ENCODE assay signal across 13 cellular contexts in the genomic region with DNA sequence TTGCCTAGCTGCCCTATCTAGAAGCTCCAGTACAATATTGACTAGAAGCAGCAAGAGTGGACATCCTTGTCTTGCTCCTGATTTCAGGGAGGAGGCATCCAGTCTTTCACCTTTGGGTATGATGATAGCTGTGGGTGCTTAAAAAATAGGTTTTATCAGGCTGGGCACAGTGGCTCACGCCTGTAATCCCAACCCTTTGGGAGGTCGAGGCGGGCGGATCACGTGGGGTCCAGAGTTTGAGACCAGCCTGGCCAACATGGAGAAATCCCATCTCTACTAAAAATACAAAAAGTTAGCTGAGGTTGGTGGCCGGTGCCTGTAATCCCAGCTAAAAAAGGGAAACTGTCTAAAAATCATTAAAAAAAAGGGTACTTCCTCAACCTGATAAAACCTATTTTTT. TPM values are rescaled to one million over a fixed set of nuclear protein-coding genes. Genes with fewer than 3 reads are reported as not detected.
DNase-seq lines count a peak whose midpoint lies in the region; ATAC-seq, FAIRE-seq and TF ChIP-seq lines count a peak whose summit lies in the region.
"Had no signal": no experiment of that assay in that cellular context is flagged by ENCODE, and none has a peak within 500 bp of the region (broad histone marks: within the 10 kb centered on the region; RNA-seq: fewer than 3 reads in every experiment).

No MANE protein-coding gene starts in this region.

- BruUV-seq in HepG2 (replicated peaks; lab: Mats Ljungman, UMichigan): no TSS peak

- no peak for FAIRE-seq in HepG2 (lab: Jason Lieb, UNC)
- FAIRE-seq: bronchial epithelial cell, kidney had no signal

- no peaks in the 10 kb centered on the region for H3K27me3 Mint-ChIP-seq in activated CD8-positive, alpha-beta T cell treated with anti-CD3 and anti-CD28 coated beads, Interleukin-2, amount 10 ng/mL, durations not matched to agents 7 days and 5 days (ENCODE audit: low read depth)
- no peaks in the 10 kb centered on the region for H3K27me3 Mint-ChIP-seq in type B pancreatic cell

- H3K4me3 ChIP-seq in HepG2 (replicated peaks in 1 of 3; ENCODE audit: insufficient read depth in 1 of 3, low read depth in 2 of 3, low read length in 3 of 3) (no peak overlapping the region; a peak in 1 of 6 replicates), right lobe of liver (no peak overlapping the region), hepatocyte (no peak overlapping the region)
- H3K4me3 ChIP-seq: SJSA1 had no signal

- CTCF ChIA-PET in HepG2 (lab: Yijun Ruan, JAX; ENCODE audit: low intra/inter-chr PET ratio, low total read pairs): no interaction called here
- CTCF ChIA-PET in activated CD8-positive, alpha-beta T cell treated with anti-CD3 and anti-CD28 coated beads, Interleukin-2, amount 10 ng/mL, durations not matched to agents 7 days and 5 days (lab: Charles Lee): no interaction called here

- DNase-seq in HepG2 (ENCODE audit: low spot score) (no peak), right lobe of liver (no peak), hepatocyte (ENCODE audit: low spot score) (no peak), type B pancreatic cell (ENCODE audit: extremely low spot score, unreplicated experiment) (no peak), DMS 273 (lab: John Stamatoyannopoulos, UW; ENCODE audit: unreplicated experiment) (no peak), ureter (ENCODE audit: low spot score) (no peak), NCI-H2171 (lab: John Stamatoyannopoulos, UW) (no peak)
- DNase-seq in activated CD8-positive, alpha-beta T cell treated with anti-CD3 and anti-CD28 coated beads, Interleukin-2, amount 10 ng/mL, durations not matched to agents 7 days and 5 days: no peak
- DNase-seq: kidney, NCI-H1417 treated with DMSO at 0.1 percent for 48 hours, NCI-H748 treated with DMSO at 0.1 percent for 48 hours had no signal

- TF ChIP-seq EP300 in HepG2 (IDR thresholded peaks at IDR 0.05; ENCODE audit: low read depth in 2 of 2, low read length in 2 of 2): no peak
- no peak for TF ChIP-seq EP300 in HepG2 (CRISPR knock-in tag; IDR thresholded peaks at IDR 0.05; ENCODE audit: borderline replicate concordance)

- H3K4me3 Mint-ChIP-seq in activated CD8-positive, alpha-beta T cell treated with anti-CD3 and anti-CD28 coated beads, Interleukin-2, amount 10 ng/mL, durations not matched to agents 7 days and 5 days: peak overlapping the region; percentile 66
- peak overlapping the region; percentile 80 for H3K4me3 Mint-ChIP-seq in type B pancreatic cell

- H3K4me1 ChIP-seq in HepG2 (ENCODE audit: insufficient read depth, low read length) (peaks cover 40% of the 10 kb centered on the region), right lobe of liver (peaks cover 0 to 25% (median 8%) of the 10 kb centered on the region in 4 donors), hepatocyte (ENCODE audit: insufficient read depth) (peaks cover 20% of the 10 kb centered on the region)

- H3K79me2 ChIP-seq in HepG2 (ENCODE audit: insufficient read depth, low read length) (peaks cover 39% of the 10 kb centered on the region), hepatocyte (peaks cover 54% of the 10 kb centered on the region)

- TF ChIP-seq POLR2A in HepG2 (IDR thresholded peaks at IDR 0.05; ENCODE audit: insufficient read depth in 1 of 2, low read depth in 2 of 2, low read length in 2 of 2): no peak
- no peak for TF ChIP-seq POLR2A in right lobe of liver (IDR thresholded peaks at IDR 0.05)

- intact Hi-C loops in HepG2 (cut with micrococcal nuclease; ENCODE audit: unreplicated experiment): no loop called here
- intact Hi-C loops in right lobe of liver (cut with DNase I): loop anchor here in 1 of 2 donors (10.0 kb wide), 1 partner anchor 45 kb away; no protein-coding TSS in a partner anchor

- no peak for TF ChIP-seq RAD21 in HepG2 (CRISPR knock-in tag; IDR thresholded peaks at IDR 0.05)

- 0 out of 2 replicates have a peak, but pooled peaks cover 7% of the 10 kb centered on the region for H3K9me3 ChIP-seq in HepG2 (ENCODE audit: low read length)
- no peaks in the 10 kb centered on the region for H3K9me3 ChIP-seq in right lobe of liver
- peaks cover 5% of the 10 kb centered on the region for H3K9me3 ChIP-seq in hepatocyte (ENCODE audit: low read depth)
- H3K9me3 ChIP-seq: SJSA1 had no signal

- H3K9ac ChIP-seq in HepG2 (ENCODE audit: insufficient read depth, low read depth, low read length): no peak overlapping the region

- ATAC-seq in HepG2 (no peak), right lobe of liver (no peak)
- no peak for ATAC-seq in activated CD8-positive, alpha-beta T cell treated with anti-CD3 and anti-CD28 coated beads, Interleukin-2, amount 10 ng/mL, durations not matched to agents 7 days and 5 days

- H3K27me3 ChIP-seq in HepG2 (ENCODE audit: control insufficient read depth in 1 of 2, insufficient read depth in 2 of 2, low read length in 2 of 2) (no peaks in the 10 kb centered on the region), right lobe of liver (no peaks in the 10 kb centered on the region), hepatocyte (no peaks in the 10 kb centered on the region)
- H3K27me3 ChIP-seq: SJSA1 had no signal

- peaks cover 7% of the 10 kb centered on the region for H3K9me3 Mint-ChIP-seq in activated CD8-positive, alpha-beta T cell treated with anti-CD3 and anti-CD28 coated beads, Interleukin-2, amount 10 ng/mL, durations not matched to agents 7 days and 5 days (ENCODE audit: insufficient read depth)
- peaks cover 9% of the 10 kb centered on the region for H3K9me3 Mint-ChIP-seq in type B pancreatic cell

- H3K36me3 Mint-ChIP-seq in activated CD8-positive, alpha-beta T cell treated with anti-CD3 and anti-CD28 coated beads, Interleukin-2, amount 10 ng/mL, durations not matched to agents 7 days and 5 days (ENCODE audit: low read depth): peaks cover 54% of the 10 kb centered on the region
- H3K36me3 Mint-ChIP-seq in type B pancreatic cell: peaks cover 45% of the 10 kb centered on the region

- H2AFZ ChIP-seq in HepG2 (ENCODE audit: low read length): no peak overlapping the region
- H2AFZ ChIP-seq in hepatocyte: no peak overlapping the region

- in situ Hi-C loops in HepG2 (cut with HindIII; ENCODE audit: extremely low pct_ligation_motif_present, low pct_unique_long_range_greater_than_20kb): no loop called here

- peak overlapping the region; percentile 88 for H3K4me2 ChIP-seq in HepG2 (ENCODE audit: low read depth, low read length)
- H3K4me2 ChIP-seq in hepatocyte: peak overlapping the region; percentile 92

- peaks cover 11% of the 10 kb centered on the region for H4K20me1 ChIP-seq in HepG2 (ENCODE audit: insufficient read depth, low read length)
- H4K20me1 ChIP-seq in hepatocyte (ENCODE audit: insufficient read depth, poor library complexity, severe bottlenecking): peaks cover 22% of the 10 kb centered on the region

- WGBS in HepG2 (ENCODE audit: low lambda C conversion rate): 92% methylated on average over 6 of the region's 6 CpGs
- 71% methylated on average over 1 of the region's 6 CpGs for WGBS in right lobe of liver (ENCODE audit: insufficient coverage, low coverage, low lambda C conversion rate, missing lambda C conversion rate)
- 97% methylated on average over 6 of the region's 6 CpGs for WGBS in hepatocyte (ENCODE audit: low lambda C conversion rate, missing lambda C conversion rate)

- peaks cover 3 to 23% of the 10 kb centered on the region in 2 experiments for H3K36me3 ChIP-seq in HepG2 (replicated peaks in 1 of 2; ENCODE audit: control insufficient read depth in 1 of 2, insufficient read depth in 2 of 2, low read length in 2 of 2)
- peaks cover 0 to 5% (median 0%) of the 10 kb centered on the region in 4 donors for H3K36me3 ChIP-seq in right lobe of liver
- no peaks in the 10 kb centered on the region for H3K36me3 ChIP-seq in hepatocyte (replicated peaks; ENCODE audit: insufficient read depth, low read depth)

- H3K4me1 Mint-ChIP-seq in activated CD8-positive, alpha-beta T cell treated with anti-CD3 and anti-CD28 coated beads, Interleukin-2, amount 10 ng/mL, durations not matched to agents 7 days and 5 days (ENCODE audit: low read depth): peaks cover 37% of the 10 kb centered on the region
- peaks cover 25% of the 10 kb centered on the region for H3K4me1 Mint-ChIP-seq in type B pancreatic cell (ENCODE audit: unreplicated experiment)

- no peaks in the 10 kb centered on the region for H3K9me2 ChIP-seq in hepatocyte (replicated peaks; ENCODE audit: insufficient read depth)

- no peak overlapping the region for H3K27ac Mint-ChIP-seq in activated CD8-positive, alpha-beta T cell treated with anti-CD3 and anti-CD28 coated beads, Interleukin-2, amount 10 ng/mL, durations not matched to agents 7 days and 5 days
- peak overlapping the region; percentile 22 for H3K27ac Mint-ChIP-seq in type B pancreatic cell

- no peak for TF ChIP-seq CTCF in HepG2 (CRISPR knock-in tag; IDR thresholded peaks at IDR 0.05)
- TF ChIP-seq CTCF in right lobe of liver (IDR thresholded peaks at IDR 0.05): no peak
- no peak for TF ChIP-seq CTCF in hepatocyte (IDR thresholded peaks at IDR 0.05; ENCODE audit: poor library complexity)
- no peak for TF ChIP-seq CTCF in type B pancreatic cell (conservative IDR thresholded peaks at IDR 0.05)

- POLR2A ChIA-PET in HepG2 (lab: Yijun Ruan, JAX): no interaction called here
- POLR2A ChIA-PET in activated CD8-positive, alpha-beta T cell treated with anti-CD3 and anti-CD28 coated beads, Interleukin-2, amount 10 ng/mL, durations not matched to agents 7 days and 5 days (lab: Charles Lee): no interaction called here

- no peak overlapping the region for H3K27ac ChIP-seq in HepG2 (ENCODE audit: extremely low read length, insufficient read depth, low read length)
- no peak overlapping the region for H3K27ac ChIP-seq in right lobe of liver
- no peak overlapping the region for H3K27ac ChIP-seq in hepatocyte
- H3K27ac ChIP-seq: SJSA1 had no signal

RNA-seq across cellular contexts. Expression of a gene that starts 2.0 kb away (rescaled TPM):
- 10.2 and 12.4 TPM in 2 replicates for total RNA-seq in HepG2 (2016; rRNA removed; fragmentation: Illumina TruSeq; extraction: Trizol)
- total RNA-seq in HepG2 (2016; cell fraction: cytosol; rRNA removed; fragmentation: Illumina TruSeq; extraction: Trizol; ENCODE audit: low read depth): 177 and 181 TPM in 2 replicates
- 8.9 and 16.6 TPM in 2 replicates for total RNA-seq in HepG2 (2016; cell fraction: insoluble cytoplasmic fraction; rRNA removed; fragmentation: Illumina TruSeq; extraction: Trizol)
- 41.6 and 42.6 TPM in 2 replicates for total RNA-seq in HepG2 (2016; cell fraction: membrane; rRNA removed; fragmentation: Illumina TruSeq; extraction: Trizol)
- total RNA-seq in HepG2 (2016; cell fraction: nucleus; rRNA removed; fragmentation: Illumina TruSeq; extraction: Trizol): 13.3 and 18.1 TPM in 2 replicates
- 3.8 and 4.1 TPM in 2 replicates for polyA plus RNA-seq in HepG2 (2011; rRNA removed)
- polyA plus RNA-seq in HepG2 (2011; cell fraction: cytosol; rRNA removed): 4.6 and 6.9 TPM in 2 replicates
- 5.7 and 6.6 TPM in 2 replicates for polyA plus RNA-seq in HepG2 (2011; cell fraction: nucleus; rRNA removed)
- 6.8 and 8.3 TPM in 2 replicates for polyA plus RNA-seq in HepG2 (2012)
- polyA plus RNA-seq in HepG2 (2016; cell fraction: cytosol; fragmentation: Illumina TruSeq; extraction: Trizol; ENCODE audit: low read depth): 0.67 and 0.97 TPM in 2 replicates
- polyA plus RNA-seq in HepG2 (2016; cell fraction: insoluble cytoplasmic fraction; fragmentation: Illumina TruSeq; extraction: Trizol; ENCODE audit: low read depth): 8.6 and 9.1 TPM in 2 replicates
- polyA plus RNA-seq in HepG2 (2016; cell fraction: membrane; fragmentation: Illumina TruSeq; extraction: Trizol; ENCODE audit: low read depth): 2.4 and 2.5 TPM in 2 replicates
- 13.6 and 16.2 TPM in 2 replicates for polyA plus RNA-seq in HepG2 (2016; cell fraction: nucleus; fragmentation: Illumina TruSeq; extraction: Trizol; ENCODE audit: insufficient read depth, low read depth)
- polyA minus RNA-seq in HepG2 (2011; rRNA and poly(A)+ RNA removed; ENCODE audit: low replicate concordance): 13.5 and 58.6 TPM in 2 replicates
- 18.0 and 25.6 TPM in 2 replicates for polyA minus RNA-seq in HepG2 (2011; cell fraction: cytosol; rRNA and poly(A)+ RNA removed)
- polyA minus RNA-seq in HepG2 (2011; cell fraction: nucleus; rRNA and poly(A)+ RNA removed): 10.9 and 12.2 TPM in 2 replicates
- total RNA-seq in right lobe of liver: 10 to 100 TPM in 3 of 6 experiments, 1 to 10 TPM in 3; 5.2 to 16.1 (median 10.4) TPM
- 10 to 100 TPM; 20.3 to 21.5 TPM for total RNA-seq in activated CD8-positive, alpha-beta T cell treated with anti-CD3 and anti-CD28 coated beads, Interleukin-2, amount 10 ng/mL, durations not matched to agents 7 days and 5 days
- 15.6 and 18.2 TPM in 2 replicates for total RNA-seq in hepatocyte
- polyA plus RNA-seq in hepatocyte: 5.0 and 7.7 TPM in 2 replicates
- 33.9 and 58.2 TPM in 2 replicates for total RNA-seq in type B pancreatic cell (ENCODE audit: low replicate concordance)
- total RNA-seq in ureter: 35.8 TPM

RNA-seq across cellular contexts. Expression of a gene that starts 51.8 kb away (rescaled TPM):
- total RNA-seq in HepG2 (2016; rRNA removed; fragmentation: Illumina TruSeq; extraction: Trizol) (28.7 and 32.2 TPM in 2 replicates), right lobe of liver (10 to 100 TPM; 15.2 to 27.0 (median 16.5) TPM), hepatocyte (33.6 and 36.4 TPM in 2 replicates), type B pancreatic cell (ENCODE audit: low replicate concordance) (34.5 and 45.2 TPM in 2 replicates), ureter (34.2 TPM)
- total RNA-seq in HepG2 (2016; cell fraction: cytosol; rRNA removed; fragmentation: Illumina TruSeq; extraction: Trizol; ENCODE audit: low read depth): 64.3 and 65.0 TPM in 2 replicates
- 24.0 and 31.6 TPM in 2 replicates for total RNA-seq in HepG2 (2016; cell fraction: insoluble cytoplasmic fraction; rRNA removed; fragmentation: Illumina TruSeq; extraction: Trizol)
- 72.1 and 78.0 TPM in 2 replicates for total RNA-seq in HepG2 (2016; cell fraction: membrane; rRNA removed; fragmentation: Illumina TruSeq; extraction: Trizol)
- 18.2 and 19.5 TPM in 2 replicates for total RNA-seq in HepG2 (2016; cell fraction: nucleus; rRNA removed; fragmentation: Illumina TruSeq; extraction: Trizol)
- polyA plus RNA-seq in HepG2 (2011; rRNA removed) (30.2 and 34.1 TPM in 2 replicates), hepatocyte (35.2 and 42.5 TPM in 2 replicates)
- 21.2 and 27.8 TPM in 2 replicates for polyA plus RNA-seq in HepG2 (2011; cell fraction: cytosol; rRNA removed)
- polyA plus RNA-seq in HepG2 (2011; cell fraction: nucleus; rRNA removed): 62.0 and 64.4 TPM in 2 replicates
- 11.8 and 12.0 TPM in 2 replicates for polyA plus RNA-seq in HepG2 (2012)
- 61.3 and 64.0 TPM in 2 replicates for polyA plus RNA-seq in HepG2 (2016; cell fraction: cytosol; fragmentation: Illumina TruSeq; extraction: Trizol; ENCODE audit: low read depth)
- polyA plus RNA-seq in HepG2 (2016; cell fraction: insoluble cytoplasmic fraction; fragmentation: Illumina TruSeq; extraction: Trizol; ENCODE audit: low read depth): 30.7 and 32.1 TPM in 2 replicates
- polyA plus RNA-seq in HepG2 (2016; cell fraction: membrane; fragmentation: Illumina TruSeq; extraction: Trizol; ENCODE audit: low read depth): 65.3 TPM in 2 replicates
- 36.3 and 39.7 TPM in 2 replicates for polyA plus RNA-seq in HepG2 (2016; cell fraction: nucleus; fragmentation: Illumina TruSeq; extraction: Trizol; ENCODE audit: insufficient read depth, low read depth)
- polyA minus RNA-seq in HepG2 (2011; rRNA and poly(A)+ RNA removed; ENCODE audit: low replicate concordance): 13.4 and 58.0 TPM in 2 replicates
- polyA minus RNA-seq in HepG2 (2011; cell fraction: cytosol; rRNA and poly(A)+ RNA removed): 6.0 and 8.0 TPM in 2 replicates
- polyA minus RNA-seq in HepG2 (2011; cell fraction: nucleus; rRNA and poly(A)+ RNA removed): 11.2 and 18.6 TPM in 2 replicates
- 10 to 100 TPM; 29.3 to 31.9 TPM for total RNA-seq in activated CD8-positive, alpha-beta T cell treated with anti-CD3 and anti-CD28 coated beads, Interleukin-2, amount 10 ng/mL, durations not matched to agents 7 days and 5 days
